1 cellular context compared by ENCODE assay signal in the genomic region with DNA sequence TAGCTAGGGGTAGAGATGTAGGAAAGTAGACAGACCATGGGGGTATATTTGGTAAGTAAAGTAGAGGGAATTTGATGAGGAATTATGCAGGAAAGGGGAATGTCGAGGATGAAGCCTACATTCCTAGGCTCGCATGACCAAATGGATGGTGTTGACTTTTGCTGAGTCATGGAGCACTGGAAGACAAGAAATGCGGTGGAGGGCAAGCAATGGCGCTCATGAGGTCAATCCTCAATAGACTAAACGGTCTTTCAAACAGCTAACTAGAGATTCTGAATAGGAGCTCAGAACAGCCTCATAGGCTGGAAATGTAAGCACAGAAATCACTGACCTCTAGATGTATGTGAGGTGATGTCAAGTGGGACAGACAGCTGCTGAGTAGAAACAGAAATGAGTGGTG.
TF ChIP-seq lines count a peak whose summit lies in the region.

No MANE protein-coding gene starts in this region.

TF ChIP-seq in HCT116, 20 proteins besides CTCF, POLR2A, EP300 and RAD21:
- TF ChIP-seq CBX3 (IDR thresholded peaks at IDR 0.05; ENCODE audit: low read depth), result no peak
- TF ChIP-seq ELF1 (IDR thresholded peaks at IDR 0.05; ENCODE audit: borderline replicate concordance, low read depth), result no peak
- TF ChIP-seq POLR2AphosphoS5 (IDR thresholded peaks at IDR 0.05; ENCODE audit: low read depth, low read length), result no peak
- no peak for TF ChIP-seq SP1 (IDR thresholded peaks at IDR 0.05; ENCODE audit: low read depth)
- TF ChIP-seq FOSL1 (IDR thresholded peaks at IDR 0.05; ENCODE audit: low read depth), result no peak
